20 cellular contexts compared by ENCODE assay signal in genomic region chr1:23214640-23215039, GRCh38. TPM values are rescaled to one million over a fixed set of nuclear protein-coding genes. Genes with fewer than 3 reads are reported as not detected.
A peak's percentile ranks its signal among the peaks of the same experiment; 100 is the strongest.
DNase-seq lines count a peak whose midpoint lies in the region; ATAC-seq, FAIRE-seq and TF ChIP-seq lines count a peak whose summit lies in the region.
"Had no signal": no experiment of that assay in that cellular context is flagged by ENCODE, and none has a peak within 500 bp of the region (broad histone marks: within the 10 kb centered on the region; RNA-seq: fewer than 3 reads in every experiment).

No MANE protein-coding gene starts in this region.

- no peak for ATAC-seq in HG02938 (IDR thresholded peaks at IDR 0.05; ENCODE audit: unreplicated experiment)

- peak overlapping the region; percentile 23 for H3K4me3 Mint-ChIP-seq in nephron progenitor cell
- H3K4me3 Mint-ChIP-seq: B cell; CD4-positive, alpha-beta T cell had no signal

- no peak for FAIRE-seq in bronchial epithelial cell (lab: Jason Lieb, UNC)

- peaks cover 4% of the 10 kb centered on the region for H3K4me1 Mint-ChIP-seq in nephron progenitor cell

- DNase-seq in Daoy (ENCODE audit: low read depth): peak; percentile 62
- DNase-seq in M059J (ENCODE audit: low read depth): peak; percentile 44
- DNase-seq in bronchial epithelial cell (ENCODE audit: low read depth): peak; percentile 39
- DNase-seq in nephron progenitor cell: no peak
- no peak for DNase-seq in SHP77 treated with DMSO at 0.1 percent for 48 hours (lab: John Stamatoyannopoulos, UW)
- no peak for DNase-seq in activated CD8-positive, alpha-beta memory T cell treated with anti-CD3 and anti-CD28 coated beads for 24 hours
- no peak for DNase-seq in stimulated activated CD4-positive, alpha-beta T cell treated with anti-CD3 and anti-CD28 coated beads, Interleukin-4, amount 100 ng/mL, for 24 hours
- DNase-seq: Calu3; CD4-positive, alpha-beta T cell; DMS79; NCI-H1436; NCI-H2029 treated with DMSO at 0.1 percent for 48 hours; NCI-H2227 treated with DMSO at 0.1 percent for 48 hours; NCI-H526 had no signal

- H3K27me3 ChIP-seq in bronchial epithelial cell (ENCODE audit: control insufficient read depth, insufficient read depth, low read length): peaks cover 14% of the 10 kb centered on the region

- no peaks in the 10 kb centered on the region for H3K9me3 Mint-ChIP-seq in nephron progenitor cell
- H3K9me3 Mint-ChIP-seq: CD4-positive, alpha-beta T cell had no signal

- no peak overlapping the region for H3K4me3 ChIP-seq in bronchial epithelial cell (ENCODE audit: low read depth, low read length)

- H3K36me3 Mint-ChIP-seq in nephron progenitor cell (ENCODE audit: low read depth): no peaks in the 10 kb centered on the region

- H3K36me3 ChIP-seq in bronchial epithelial cell (ENCODE audit: control insufficient read depth, insufficient read depth, low read length): no peaks in the 10 kb centered on the region

- peaks cover 56% of the 10 kb centered on the region for H3K27me3 Mint-ChIP-seq in nephron progenitor cell (ENCODE audit: low read depth, poor library complexity)

- no peak overlapping the region for H3K27ac Mint-ChIP-seq in nephron progenitor cell
- H3K27ac Mint-ChIP-seq: B cell; CD4-positive, alpha-beta T cell had no signal

- TF ChIP-seq CTCF in bronchial epithelial cell (IDR thresholded peaks at IDR 0.05; ENCODE audit: insufficient read depth, low read length, severe bottlenecking) (no peak), nephron progenitor cell (IDR thresholded peaks at IDR 0.05) (no peak)

RNA-seq across cellular contexts. Expression of gene HTR1D, which starts 2.7 kb away (rescaled TPM):
- total RNA-seq in Daoy (2014; rRNA removed; shearing (Covaris generic)): 3.1 and 5.0 TPM in 2 replicates
- total RNA-seq in M059J (2014; rRNA removed; shearing (Covaris generic)): 0.22 and 0.39 TPM in 2 replicates
- total RNA-seq in bronchial epithelial cell: under 0.01 and 0.26 TPM in 2 replicates
- total RNA-seq: B cell; CD4-positive, alpha-beta T cell; H4; LHCN-M2; OCI-LY7; SK-MEL-5 had no signal

RNA-seq across cellular contexts. Expression of gene LUZP1, which starts 46.0 kb away (rescaled TPM):
- total RNA-seq in Daoy (2014; rRNA removed; shearing (Covaris generic)): 24.3 and 30.2 TPM in 2 replicates
- total RNA-seq in M059J (2014; rRNA removed; shearing (Covaris generic)): 24.2 and 33.9 TPM in 2 replicates
- total RNA-seq in bronchial epithelial cell: 17.6 and 19.6 TPM in 2 replicates

Comparison
In these comparisons a context has a peak if more than half of its experiments do, and no peak if none do; other contexts are left out.
1. DNase-seq: peak in Daoy (single experiment), M059J (single experiment) and bronchial epithelial cell (single experiment); none in nephron progenitor cell (single experiment), SHP77 treated with DMSO at 0.1 percent for 48 hours (single experiment), activated CD8-positive, alpha-beta memory T cell treated with anti-CD3 and anti-CD28 coated beads for 24 hours (single experiment) and stimulated activated CD4-positive, alpha-beta T cell treated with anti-CD3 and anti-CD28 coated beads, Interleukin-4, amount 100 ng/mL, for 24 hours (single experiment).